ENCODE assay signal across 1 cellular context in the genomic region with DNA sequence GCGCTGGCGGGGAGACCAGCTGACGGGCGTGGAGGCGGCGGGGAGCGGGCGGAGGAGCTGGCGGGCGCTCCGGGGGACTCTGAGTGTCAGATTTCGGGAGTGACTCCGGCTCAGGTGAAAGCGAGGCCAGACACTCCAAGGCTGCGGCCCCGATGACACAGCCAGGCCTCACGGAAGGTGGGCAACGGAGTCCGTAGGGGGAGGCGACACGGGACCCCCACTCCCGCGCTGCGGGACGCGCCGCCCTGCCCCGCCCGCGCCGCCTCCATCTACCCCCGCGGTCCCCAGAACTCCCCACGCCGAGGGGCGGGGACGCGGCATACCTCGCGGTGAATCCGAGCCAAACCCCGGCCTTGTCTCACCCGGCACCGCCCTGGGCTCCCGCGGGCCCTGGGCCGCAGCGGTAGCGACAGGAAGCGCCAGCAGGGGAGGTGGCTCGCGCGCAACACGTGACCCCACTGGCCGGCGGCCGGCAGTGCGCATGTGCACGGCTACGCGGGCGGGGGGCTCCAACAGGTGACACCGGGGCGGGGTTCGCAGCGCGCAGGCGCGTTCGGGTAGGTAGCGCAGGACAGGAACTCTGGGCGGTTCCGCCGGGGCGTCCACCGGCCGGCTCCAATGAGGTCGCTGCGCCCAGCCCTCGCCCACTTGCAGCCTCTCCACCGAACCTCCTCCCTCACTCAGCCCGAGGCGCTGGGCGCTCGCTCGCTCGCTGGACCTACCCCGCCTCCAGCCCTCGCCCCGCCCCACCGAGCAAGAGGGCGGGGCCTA.
TF ChIP-seq lines count a peak whose summit lies in the region.

A gene with protein sequence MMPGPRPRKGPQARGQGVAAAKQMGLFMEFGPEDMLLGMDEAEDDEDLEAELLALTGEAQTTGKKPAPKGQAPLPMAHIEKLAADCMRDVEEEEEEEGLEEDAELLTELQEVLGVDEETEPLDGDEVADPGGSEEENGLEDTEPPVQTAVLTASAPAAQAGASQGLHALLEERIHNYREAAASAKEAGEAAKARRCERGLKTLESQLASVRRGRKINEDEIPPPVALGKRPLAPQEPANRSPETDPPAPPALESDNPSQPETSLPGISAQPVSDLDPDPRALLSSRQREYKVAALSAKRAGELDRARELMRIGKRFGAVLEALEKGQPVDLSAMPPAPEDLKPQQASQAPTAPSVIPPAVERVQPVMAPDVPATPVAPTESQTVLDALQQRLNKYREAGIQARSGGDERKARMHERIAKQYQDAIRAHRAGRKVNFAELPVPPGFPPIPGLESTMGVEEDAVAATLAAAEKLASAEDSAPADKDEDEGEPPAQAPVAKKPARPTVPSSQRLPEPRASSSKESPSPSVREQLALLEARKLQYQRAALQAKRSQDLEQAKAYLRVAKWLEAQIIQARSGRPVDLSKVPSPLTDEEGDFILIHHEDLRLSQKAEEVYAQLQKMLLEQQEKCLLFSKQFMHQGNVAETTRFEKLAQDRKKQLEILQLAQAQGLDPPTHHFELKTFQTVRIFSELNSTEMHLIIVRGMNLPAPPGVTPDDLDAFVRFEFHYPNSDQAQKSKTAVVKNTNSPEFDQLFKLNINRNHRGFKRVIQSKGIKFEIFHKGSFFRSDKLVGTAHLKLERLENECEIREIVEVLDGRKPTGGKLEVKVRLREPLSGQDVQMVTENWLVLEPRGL (minus strand): TSS at position 460 of the 771 bp plus-strand sequence. CDS start 1,585 bp downstream, outside the sequence.

TF ChIP-seq in HepG2, 621 proteins besides CTCF, POLR2A, EP300 and RAD21 (continued from another document and continues in another):
- TF ChIP-seq, protein P1, sequence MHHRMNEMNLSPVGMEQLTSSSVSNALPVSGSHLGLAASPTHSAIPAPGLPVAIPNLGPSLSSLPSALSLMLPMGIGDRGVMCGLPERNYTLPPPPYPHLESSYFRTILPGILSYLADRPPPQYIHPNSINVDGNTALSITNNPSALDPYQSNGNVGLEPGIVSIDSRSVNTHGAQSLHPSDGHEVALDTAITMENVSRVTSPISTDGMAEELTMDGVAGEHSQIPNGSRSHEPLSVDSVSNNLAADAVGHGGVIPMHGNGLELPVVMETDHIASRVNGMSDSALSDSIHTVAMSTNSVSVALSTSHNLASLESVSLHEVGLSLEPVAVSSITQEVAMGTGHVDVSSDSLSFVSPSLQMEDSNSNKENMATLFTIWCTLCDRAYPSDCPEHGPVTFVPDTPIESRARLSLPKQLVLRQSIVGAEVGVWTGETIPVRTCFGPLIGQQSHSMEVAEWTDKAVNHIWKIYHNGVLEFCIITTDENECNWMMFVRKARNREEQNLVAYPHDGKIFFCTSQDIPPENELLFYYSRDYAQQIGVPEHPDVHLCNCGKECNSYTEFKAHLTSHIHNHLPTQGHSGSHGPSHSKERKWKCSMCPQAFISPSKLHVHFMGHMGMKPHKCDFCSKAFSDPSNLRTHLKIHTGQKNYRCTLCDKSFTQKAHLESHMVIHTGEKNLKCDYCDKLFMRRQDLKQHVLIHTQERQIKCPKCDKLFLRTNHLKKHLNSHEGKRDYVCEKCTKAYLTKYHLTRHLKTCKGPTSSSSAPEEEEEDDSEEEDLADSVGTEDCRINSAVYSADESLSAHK (CRISPR knock-in tag; IDR thresholded peaks at IDR 0.05; ENCODE audit: borderline replicate concordance), result 0 out of 2 replicates have a peak, but pooled peaks have one; percentile 24
- no peak for TF ChIP-seq CEBPB (IDR thresholded peaks at IDR 0.05; ENCODE audit: borderline replicate concordance, low read depth, low read length)
- no peak for TF ChIP-seq ZNF235 (CRISPR knock-in tag; IDR thresholded peaks at IDR 0.05; ENCODE audit: borderline replicate concordance)
- TF ChIP-seq, protein P2, sequence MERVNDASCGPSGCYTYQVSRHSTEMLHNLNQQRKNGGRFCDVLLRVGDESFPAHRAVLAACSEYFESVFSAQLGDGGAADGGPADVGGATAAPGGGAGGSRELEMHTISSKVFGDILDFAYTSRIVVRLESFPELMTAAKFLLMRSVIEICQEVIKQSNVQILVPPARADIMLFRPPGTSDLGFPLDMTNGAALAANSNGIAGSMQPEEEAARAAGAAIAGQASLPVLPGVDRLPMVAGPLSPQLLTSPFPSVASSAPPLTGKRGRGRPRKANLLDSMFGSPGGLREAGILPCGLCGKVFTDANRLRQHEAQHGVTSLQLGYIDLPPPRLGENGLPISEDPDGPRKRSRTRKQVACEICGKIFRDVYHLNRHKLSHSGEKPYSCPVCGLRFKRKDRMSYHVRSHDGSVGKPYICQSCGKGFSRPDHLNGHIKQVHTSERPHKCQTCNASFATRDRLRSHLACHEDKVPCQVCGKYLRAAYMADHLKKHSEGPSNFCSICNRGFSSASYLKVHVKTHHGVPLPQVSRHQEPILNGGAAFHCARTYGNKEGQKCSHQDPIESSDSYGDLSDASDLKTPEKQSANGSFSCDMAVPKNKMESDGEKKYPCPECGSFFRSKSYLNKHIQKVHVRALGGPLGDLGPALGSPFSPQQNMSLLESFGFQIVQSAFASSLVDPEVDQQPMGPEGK (CRISPR knock-in tag; IDR thresholded peaks at IDR 0.05), result peak; percentile 77
- TF ChIP-seq, protein P3, sequence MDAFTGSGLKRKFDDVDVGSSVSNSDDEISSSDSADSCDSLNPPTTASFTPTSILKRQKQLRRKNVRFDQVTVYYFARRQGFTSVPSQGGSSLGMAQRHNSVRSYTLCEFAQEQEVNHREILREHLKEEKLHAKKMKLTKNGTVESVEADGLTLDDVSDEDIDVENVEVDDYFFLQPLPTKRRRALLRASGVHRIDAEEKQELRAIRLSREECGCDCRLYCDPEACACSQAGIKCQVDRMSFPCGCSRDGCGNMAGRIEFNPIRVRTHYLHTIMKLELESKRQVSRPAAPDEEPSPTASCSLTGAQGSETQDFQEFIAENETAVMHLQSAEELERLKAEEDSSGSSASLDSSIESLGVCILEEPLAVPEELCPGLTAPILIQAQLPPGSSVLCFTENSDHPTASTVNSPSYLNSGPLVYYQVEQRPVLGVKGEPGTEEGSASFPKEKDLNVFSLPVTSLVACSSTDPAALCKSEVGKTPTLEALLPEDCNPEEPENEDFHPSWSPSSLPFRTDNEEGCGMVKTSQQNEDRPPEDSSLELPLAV (CRISPR knock-in tag; conservative IDR thresholded peaks at IDR 0.05; ENCODE audit: low read depth), result no peak
- no peak for TF ChIP-seq SIX1 (CRISPR knock-in tag; IDR thresholded peaks at IDR 0.05; ENCODE audit: borderline replicate concordance)
- no peak for TF ChIP-seq RFX3 (CRISPR knock-in tag; IDR thresholded peaks at IDR 0.05)
- no peak for TF ChIP-seq ZNF746 (CRISPR knock-in tag; IDR thresholded peaks at IDR 0.05)
- peak in 1 of 2 experiments; percentile 86; a peak in 1 of 4 replicates for TF ChIP-seq KLF16 (CRISPR knock-in tag; IDR thresholded peaks at IDR 0.05)
- TF ChIP-seq XBP1 (CRISPR knock-in tag; IDR thresholded peaks at IDR 0.05), result peak; percentile 87; the same call in 1 of the 2 replicates
- TF ChIP-seq ZNF841 (CRISPR knock-in tag; IDR thresholded peaks at IDR 0.05; ENCODE audit: borderline replicate concordance), result no peak
- TF ChIP-seq ZNF136 (CRISPR knock-in tag; IDR thresholded peaks at IDR 0.05; ENCODE audit: low read depth), result no peak
- TF ChIP-seq ZNF607 (CRISPR knock-in tag; IDR thresholded peaks at IDR 0.05; ENCODE audit: borderline replicate concordance), result peak; percentile 21; the same call in 1 of the 2 replicates
- TF ChIP-seq, protein P4, sequence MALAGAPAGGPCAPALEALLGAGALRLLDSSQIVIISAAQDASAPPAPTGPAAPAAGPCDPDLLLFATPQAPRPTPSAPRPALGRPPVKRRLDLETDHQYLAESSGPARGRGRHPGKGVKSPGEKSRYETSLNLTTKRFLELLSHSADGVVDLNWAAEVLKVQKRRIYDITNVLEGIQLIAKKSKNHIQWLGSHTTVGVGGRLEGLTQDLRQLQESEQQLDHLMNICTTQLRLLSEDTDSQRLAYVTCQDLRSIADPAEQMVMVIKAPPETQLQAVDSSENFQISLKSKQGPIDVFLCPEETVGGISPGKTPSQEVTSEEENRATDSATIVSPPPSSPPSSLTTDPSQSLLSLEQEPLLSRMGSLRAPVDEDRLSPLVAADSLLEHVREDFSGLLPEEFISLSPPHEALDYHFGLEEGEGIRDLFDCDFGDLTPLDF (CRISPR knock-in tag; IDR thresholded peaks at IDR 0.05), result peak; percentile 58; the same call in 1 of the 2 replicates
- TF ChIP-seq ZNF121 (CRISPR knock-in tag; IDR thresholded peaks at IDR 0.05), result 0 out of 2 replicates have a peak, but pooled peaks have one; percentile 11
- no peak for TF ChIP-seq MIER2 (CRISPR knock-in tag; IDR thresholded peaks at IDR 0.05)
- no peak for TF ChIP-seq NR2F1 (CRISPR knock-in tag; IDR thresholded peaks at IDR 0.05)
- peak; percentile 61 for TF ChIP-seq HNRNPLL (IDR thresholded peaks at IDR 0.05; ENCODE audit: low read depth, low read length, poor library complexity, severe bottlenecking)
- no peak for TF ChIP-seq HDAC6 (IDR thresholded peaks at IDR 0.05; ENCODE audit: low read depth, low read length)
- no peak for TF ChIP-seq ZNF17 (CRISPR knock-in tag; IDR thresholded peaks at IDR 0.05)
- no peak for TF ChIP-seq SSRP1 (CRISPR knock-in tag; IDR thresholded peaks at IDR 0.05)
- peak; percentile 32; the same call in 1 of the 2 replicates for TF ChIP-seq FOSL1 (CRISPR knock-in tag; IDR thresholded peaks at IDR 0.05; ENCODE audit: borderline replicate concordance)
- TF ChIP-seq, protein P5, sequence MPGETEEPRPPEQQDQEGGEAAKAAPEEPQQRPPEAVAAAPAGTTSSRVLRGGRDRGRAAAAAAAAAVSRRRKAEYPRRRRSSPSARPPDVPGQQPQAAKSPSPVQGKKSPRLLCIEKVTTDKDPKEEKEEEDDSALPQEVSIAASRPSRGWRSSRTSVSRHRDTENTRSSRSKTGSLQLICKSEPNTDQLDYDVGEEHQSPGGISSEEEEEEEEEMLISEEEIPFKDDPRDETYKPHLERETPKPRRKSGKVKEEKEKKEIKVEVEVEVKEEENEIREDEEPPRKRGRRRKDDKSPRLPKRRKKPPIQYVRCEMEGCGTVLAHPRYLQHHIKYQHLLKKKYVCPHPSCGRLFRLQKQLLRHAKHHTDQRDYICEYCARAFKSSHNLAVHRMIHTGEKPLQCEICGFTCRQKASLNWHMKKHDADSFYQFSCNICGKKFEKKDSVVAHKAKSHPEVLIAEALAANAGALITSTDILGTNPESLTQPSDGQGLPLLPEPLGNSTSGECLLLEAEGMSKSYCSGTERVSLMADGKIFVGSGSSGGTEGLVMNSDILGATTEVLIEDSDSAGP (CRISPR knock-in tag; IDR thresholded peaks at IDR 0.05; ENCODE audit: borderline replicate concordance), result peak; percentile 84; the same call in 1 of the 2 replicates
- TF ChIP-seq, protein P6, sequence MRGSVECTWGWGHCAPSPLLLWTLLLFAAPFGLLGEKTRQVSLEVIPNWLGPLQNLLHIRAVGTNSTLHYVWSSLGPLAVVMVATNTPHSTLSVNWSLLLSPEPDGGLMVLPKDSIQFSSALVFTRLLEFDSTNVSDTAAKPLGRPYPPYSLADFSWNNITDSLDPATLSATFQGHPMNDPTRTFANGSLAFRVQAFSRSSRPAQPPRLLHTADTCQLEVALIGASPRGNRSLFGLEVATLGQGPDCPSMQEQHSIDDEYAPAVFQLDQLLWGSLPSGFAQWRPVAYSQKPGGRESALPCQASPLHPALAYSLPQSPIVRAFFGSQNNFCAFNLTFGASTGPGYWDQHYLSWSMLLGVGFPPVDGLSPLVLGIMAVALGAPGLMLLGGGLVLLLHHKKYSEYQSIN (CRISPR knock-in tag; IDR thresholded peaks at IDR 0.05; ENCODE audit: borderline replicate concordance), result no peak
- TF ChIP-seq ZNF713 (CRISPR knock-in tag; IDR thresholded peaks at IDR 0.05), result 0 out of 2 replicates have a peak, but pooled peaks have one; percentile 87
- no peak for TF ChIP-seq ZNF468 (CRISPR knock-in tag; IDR thresholded peaks at IDR 0.05)
- TF ChIP-seq, protein P7, sequence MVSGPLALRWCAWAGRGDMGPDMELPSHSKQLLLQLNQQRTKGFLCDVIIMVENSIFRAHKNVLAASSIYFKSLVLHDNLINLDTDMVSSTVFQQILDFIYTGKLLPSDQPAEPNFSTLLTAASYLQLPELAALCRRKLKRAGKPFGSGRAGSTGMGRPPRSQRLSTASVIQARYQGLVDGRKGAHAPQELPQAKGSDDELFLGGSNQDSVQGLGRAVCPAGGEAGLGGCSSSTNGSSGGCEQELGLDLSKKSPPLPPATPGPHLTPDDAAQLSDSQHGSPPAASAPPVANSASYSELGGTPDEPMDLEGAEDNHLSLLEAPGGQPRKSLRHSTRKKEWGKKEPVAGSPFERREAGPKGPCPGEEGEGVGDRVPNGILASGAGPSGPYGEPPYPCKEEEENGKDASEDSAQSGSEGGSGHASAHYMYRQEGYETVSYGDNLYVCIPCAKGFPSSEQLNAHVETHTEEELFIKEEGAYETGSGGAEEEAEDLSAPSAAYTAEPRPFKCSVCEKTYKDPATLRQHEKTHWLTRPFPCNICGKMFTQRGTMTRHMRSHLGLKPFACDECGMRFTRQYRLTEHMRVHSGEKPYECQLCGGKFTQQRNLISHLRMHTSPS (CRISPR knock-in tag; IDR thresholded peaks at IDR 0.05; ENCODE audit: low read depth), result no peak
- TF ChIP-seq NRL (CRISPR knock-in tag; IDR thresholded peaks at IDR 0.05; ENCODE audit: borderline replicate concordance), result peak; percentile 40; the same call in 1 of the 2 replicates
- TF ChIP-seq, protein P8, sequence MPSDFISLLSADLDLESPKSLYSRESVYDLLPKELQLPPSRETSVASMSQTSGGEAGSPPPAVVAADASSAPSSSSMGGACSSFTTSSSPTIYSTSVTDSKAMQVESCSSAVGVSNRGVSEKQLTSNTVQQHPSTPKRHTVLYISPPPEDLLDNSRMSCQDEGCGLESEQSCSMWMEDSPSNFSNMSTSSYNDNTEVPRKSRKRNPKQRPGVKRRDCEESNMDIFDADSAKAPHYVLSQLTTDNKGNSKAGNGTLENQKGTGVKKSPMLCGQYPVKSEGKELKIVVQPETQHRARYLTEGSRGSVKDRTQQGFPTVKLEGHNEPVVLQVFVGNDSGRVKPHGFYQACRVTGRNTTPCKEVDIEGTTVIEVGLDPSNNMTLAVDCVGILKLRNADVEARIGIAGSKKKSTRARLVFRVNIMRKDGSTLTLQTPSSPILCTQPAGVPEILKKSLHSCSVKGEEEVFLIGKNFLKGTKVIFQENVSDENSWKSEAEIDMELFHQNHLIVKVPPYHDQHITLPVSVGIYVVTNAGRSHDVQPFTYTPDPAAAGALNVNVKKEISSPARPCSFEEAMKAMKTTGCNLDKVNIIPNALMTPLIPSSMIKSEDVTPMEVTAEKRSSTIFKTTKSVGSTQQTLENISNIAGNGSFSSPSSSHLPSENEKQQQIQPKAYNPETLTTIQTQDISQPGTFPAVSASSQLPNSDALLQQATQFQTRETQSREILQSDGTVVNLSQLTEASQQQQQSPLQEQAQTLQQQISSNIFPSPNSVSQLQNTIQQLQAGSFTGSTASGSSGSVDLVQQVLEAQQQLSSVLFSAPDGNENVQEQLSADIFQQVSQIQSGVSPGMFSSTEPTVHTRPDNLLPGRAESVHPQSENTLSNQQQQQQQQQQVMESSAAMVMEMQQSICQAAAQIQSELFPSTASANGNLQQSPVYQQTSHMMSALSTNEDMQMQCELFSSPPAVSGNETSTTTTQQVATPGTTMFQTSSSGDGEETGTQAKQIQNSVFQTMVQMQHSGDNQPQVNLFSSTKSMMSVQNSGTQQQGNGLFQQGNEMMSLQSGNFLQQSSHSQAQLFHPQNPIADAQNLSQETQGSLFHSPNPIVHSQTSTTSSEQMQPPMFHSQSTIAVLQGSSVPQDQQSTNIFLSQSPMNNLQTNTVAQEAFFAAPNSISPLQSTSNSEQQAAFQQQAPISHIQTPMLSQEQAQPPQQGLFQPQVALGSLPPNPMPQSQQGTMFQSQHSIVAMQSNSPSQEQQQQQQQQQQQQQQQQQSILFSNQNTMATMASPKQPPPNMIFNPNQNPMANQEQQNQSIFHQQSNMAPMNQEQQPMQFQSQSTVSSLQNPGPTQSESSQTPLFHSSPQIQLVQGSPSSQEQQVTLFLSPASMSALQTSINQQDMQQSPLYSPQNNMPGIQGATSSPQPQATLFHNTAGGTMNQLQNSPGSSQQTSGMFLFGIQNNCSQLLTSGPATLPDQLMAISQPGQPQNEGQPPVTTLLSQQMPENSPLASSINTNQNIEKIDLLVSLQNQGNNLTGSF (CRISPR knock-in tag; IDR thresholded peaks at IDR 0.05), result peak; percentile 68; the same call in 1 of the 2 replicates
- TF ChIP-seq ZNF124 (CRISPR knock-in tag; IDR thresholded peaks at IDR 0.05), result peak; percentile 31; the same call in 1 of the 2 replicates
- TF ChIP-seq ATRX (CRISPR knock-in tag; IDR thresholded peaks at IDR 0.05; ENCODE audit: borderline replicate concordance), result no peak
